22 cellular contexts compared by ENCODE assay signal in the genomic region with DNA sequence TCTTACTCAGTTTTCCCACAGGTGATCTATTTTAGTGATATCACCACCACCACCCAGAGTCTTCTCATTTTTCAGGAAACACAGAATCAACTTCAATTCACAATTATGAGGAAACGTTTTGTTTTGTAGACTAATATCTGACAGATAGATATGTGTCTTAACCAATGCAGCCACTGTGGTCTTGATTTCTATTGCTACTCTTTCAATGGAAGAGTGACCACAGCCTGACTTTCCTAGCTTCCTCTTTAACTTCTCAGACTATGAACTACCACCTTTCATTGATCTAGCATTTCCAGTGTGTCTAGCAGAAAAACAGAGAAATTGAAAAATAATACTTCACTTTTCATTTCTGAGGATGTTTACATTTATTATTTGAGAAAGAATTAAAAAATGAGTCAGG. TPM values are rescaled to one million over a fixed set of nuclear protein-coding genes. Genes with fewer than 3 reads are reported as not detected.
DNase-seq lines count a peak whose midpoint lies in the region; ATAC-seq and TF ChIP-seq lines count a peak whose summit lies in the region.
"Had no signal": no experiment of that assay in that cellular context is flagged by ENCODE, and none has a peak within 500 bp of the region (broad histone marks: within the 10 kb centered on the region; RNA-seq: fewer than 3 reads in every experiment).

No MANE protein-coding gene starts in this region.

- H3K9me3 ChIP-seq in stomach: no peaks in the 10 kb centered on the region
- H3K9me3 ChIP-seq: body of pancreas had no signal

- peak overlapping the region; percentile 23 for H3K27ac Mint-ChIP-seq in stimulated activated effector memory CD8-positive, alpha-beta T cell treated with anti-CD3 and anti-CD28 coated beads, Interleukin-12 subunit alpha, Interleukin-12 subunit beta, amount 100 ng/mL, for 72 hours
- H3K27ac Mint-ChIP-seq: type B pancreatic cell, WTC11 had no signal

- TF ChIP-seq POLR2A in stomach (IDR thresholded peaks at IDR 0.05): no peak

- peaks cover 11% of the 10 kb centered on the region for H3K4me1 Mint-ChIP-seq in stimulated activated effector memory CD8-positive, alpha-beta T cell treated with anti-CD3 and anti-CD28 coated beads, Interleukin-12 subunit alpha, Interleukin-12 subunit beta, amount 100 ng/mL, for 72 hours

- H3K27me3 ChIP-seq in stomach: no peaks in the 10 kb centered on the region
- H3K27me3 ChIP-seq: body of pancreas, dorsolateral prefrontal cortex had no signal

- H3K27ac ChIP-seq in stomach: no peak overlapping the region
- H3K27ac ChIP-seq: dorsolateral prefrontal cortex, RWPE1 had no signal

- peak; percentile 65 for ATAC-seq in GM21529 (IDR thresholded peaks at IDR 0.05; ENCODE audit: unreplicated experiment)
- ATAC-seq in stimulated activated effector memory CD8-positive, alpha-beta T cell treated with anti-CD3 and anti-CD28 coated beads, Interleukin-12 subunit alpha, Interleukin-12 subunit beta, amount 100 ng/mL, for 72 hours: no peak
- ATAC-seq: body of pancreas, WTC11 had no signal

- DNase-seq in SIG-M5 treated with dmso at 0.1 percent for 504 hours (lab: John Stamatoyannopoulos, UW; ENCODE audit: unreplicated experiment): peak; percentile 9
- DNase-seq in SIG-M5 (lab: John Stamatoyannopoulos, UW): no peak
- peak; percentile 36 for DNase-seq in OCI-M1 (lab: John Stamatoyannopoulos, UW)
- no peak for DNase-seq in stimulated activated effector memory CD8-positive, alpha-beta T cell treated with anti-CD3 and anti-CD28 coated beads, Interleukin-12 subunit alpha, Interleukin-12 subunit beta, amount 100 ng/mL, for 72 hours (ENCODE audit: low spot score in 2 of 2)
- no peak for DNase-seq in GM19238 (ENCODE audit: insufficient read length, low spot score)
- DNase-seq in NCI-H1092 treated with DMSO at 0.1 percent for 48 hours (lab: John Stamatoyannopoulos, UW): no peak
- DNase-seq in stomach: no peak
- DNase-seq: 8988T; body of pancreas; cerebellar nuclear complex; dorsolateral prefrontal cortex; GF-D8; NCI-H1436; NCI-H510A; occipital lobe; stimulated activated CD8-positive, alpha-beta memory T cell treated with anti-CD3 and anti-CD28 coated beads, Interleukin-4, amount 100 ng/mL, for 48 hours; SW 1271; T1000 had no signal

- TF ChIP-seq CTCF in stomach (IDR thresholded peaks at IDR 0.05): no peak

- peaks cover 0 to 29% (median 0%) of the 10 kb centered on the region in 4 donors for H3K4me1 ChIP-seq in stomach

- H3K36me3 Mint-ChIP-seq in stimulated activated effector memory CD8-positive, alpha-beta T cell treated with anti-CD3 and anti-CD28 coated beads, Interleukin-12 subunit alpha, Interleukin-12 subunit beta, amount 100 ng/mL, for 72 hours: peaks cover 88% of the 10 kb centered on the region

- WGBS in stomach, 5 donors: 43 to 62% (median 55%) methylated on average over 1 of the region's 1 CpG

- H3K4me3 ChIP-seq in stomach: no peak overlapping the region
- H3K4me3 ChIP-seq: body of pancreas, dorsolateral prefrontal cortex had no signal

- intact Hi-C loops in stomach (cut with DNase I; ENCODE audit: low total_unique reads): no loop called here

- TF ChIP-seq EP300 in stomach (IDR thresholded peaks at IDR 0.05): no peak

- H3K36me3 ChIP-seq in stomach: peaks cover 3 to 57% (median 46%) of the 10 kb centered on the region in 4 donors

- H3K4me3 Mint-ChIP-seq in stimulated activated effector memory CD8-positive, alpha-beta T cell treated with anti-CD3 and anti-CD28 coated beads, Interleukin-12 subunit alpha, Interleukin-12 subunit beta, amount 100 ng/mL, for 72 hours: no peak overlapping the region
- H3K4me3 Mint-ChIP-seq: type B pancreatic cell, WTC11 had no signal

- H3K9me3 Mint-ChIP-seq in stimulated activated effector memory CD8-positive, alpha-beta T cell treated with anti-CD3 and anti-CD28 coated beads, Interleukin-12 subunit alpha, Interleukin-12 subunit beta, amount 100 ng/mL, for 72 hours: no peaks in the 10 kb centered on the region
- H3K9me3 Mint-ChIP-seq: WTC11 had no signal

RNA-seq across cellular contexts. Expression of a gene that starts 20.5 kb away (rescaled TPM):
- total RNA-seq in stomach: 10 to 100 TPM; 11.7 to 46.1 (median 24.1) TPM
- polyA plus RNA-seq in stomach: 1 to 10 TPM; 4.0 to 5.7 (median 5.5) TPM

Comparison
In these comparisons a context has a peak if more than half of its experiments do, and no peak if none do; other contexts are left out.
1. DNase-seq: peak in SIG-M5 treated with dmso at 0.1 percent for 504 hours (single experiment) and OCI-M1 (single experiment); none in SIG-M5 (single experiment), stimulated activated effector memory CD8-positive, alpha-beta T cell treated with anti-CD3 and anti-CD28 coated beads, Interleukin-12 subunit alpha, Interleukin-12 subunit beta, amount 100 ng/mL, for 72 hours (0 of 2), GM19238 (single experiment), NCI-H1092 treated with DMSO at 0.1 percent for 48 hours (single experiment) and stomach (single experiment).